Comparison of ENCODE assay signal across 16 cellular contexts in genomic region chr10:35523670-35524225, GRCh38.
DNase-seq lines count a peak whose midpoint lies in the region; ATAC-seq and TF ChIP-seq lines count a peak whose summit lies in the region.
"Had no signal": no experiment of that assay in that cellular context is flagged by ENCODE, and none has a peak within 500 bp of the region (broad histone marks: within the 10 kb centered on the region; RNA-seq: fewer than 3 reads in every experiment).

No MANE protein-coding gene starts in this region.

- DNase-seq in GM20000 (ENCODE audit: low spot score) (peak; percentile 26), A673 (ENCODE audit: low spot score) (no peak), omental fat pad (ENCODE audit: low spot score) (no peak)
- DNase-seq: activated CD8-positive, alpha-beta T cell treated with anti-CD3 and anti-CD28 coated beads for 36 hours; adrenal gland; CD8-positive, alpha-beta memory T cell; EL; endodermal cell; HFFc6; NCI-H1092 treated with DMSO at 0.1 percent for 48 hours; spleen had no signal

- H3K27me3 ChIP-seq in neutrophil: no peaks in the 10 kb centered on the region
- no peaks in the 10 kb centered on the region for H3K27me3 ChIP-seq in A673 (replicated peaks; ENCODE audit: insufficient read depth, low read depth, low read length, poor library complexity)
- H3K27me3 ChIP-seq: adrenal gland, spleen had no signal

- H3K9me3 ChIP-seq in neutrophil (no peaks in the 10 kb centered on the region), A673 (ENCODE audit: low read depth, low read length, poor library complexity, severe bottlenecking) (no peaks in the 10 kb centered on the region)
- H3K9me3 ChIP-seq: adrenal gland, spleen had no signal

- CTCF ChIA-PET in A673 (lab: Charles Lee): interaction anchor here (0.6 kb wide), 1 partner anchor 397 kb away, joined by 4 read pairs; no protein-coding TSS in a partner anchor

- peak overlapping the region; percentile 43 for H3K27ac ChIP-seq in neutrophil
- no peak overlapping the region for H3K27ac ChIP-seq in A673 (ENCODE audit: low read depth, low read length, poor library complexity, severe bottlenecking)
- H3K27ac ChIP-seq: adrenal gland had no signal

- BruUV-seq in A673 (replicated peaks; lab: Mats Ljungman, UMichigan): no TSS peak

- intact Hi-C loops in A673 (cut with micrococcal nuclease; ENCODE audit: unreplicated experiment): no loop called here

- ATAC-seq in GM18498 (IDR thresholded peaks at IDR 0.05; ENCODE audit: unreplicated experiment): peak; percentile 65
- ATAC-seq in HG03354 (IDR thresholded peaks at IDR 0.05; ENCODE audit: poor library complexity, severe bottlenecking, unreplicated experiment): peak; percentile 53
- ATAC-seq in GM19328 (IDR thresholded peaks at IDR 0.05; ENCODE audit: unreplicated experiment): no peak
- no peak for ATAC-seq in omental fat pad (ENCODE audit: low FRiP score)
- ATAC-seq: activated CD8-positive, alpha-beta T cell treated with anti-CD3 and anti-CD28 coated beads for 36 hours; left lobe of liver had no signal

- TF ChIP-seq CTCF in GM20000 (IDR thresholded peaks at IDR 0.05; ENCODE audit: extremely low read depth, missing control alignments) (no peak), neutrophil (IDR thresholded peaks at IDR 0.05) (no peak), A673 (conservative IDR thresholded peaks at IDR 0.05; ENCODE audit: low read depth, low read length) (no peak), omental fat pad (IDR thresholded peaks at IDR 0.05) (no peak)

- POLR2A ChIA-PET in A673 (lab: Charles Lee; ENCODE audit: low non-redundant PET): no interaction called here

- H3K36me3 ChIP-seq in neutrophil: no peaks in the 10 kb centered on the region
- no peaks in the 10 kb centered on the region for H3K36me3 ChIP-seq in A673 (ENCODE audit: insufficient read depth, low read length, poor library complexity, severe bottlenecking)
- H3K36me3 ChIP-seq: adrenal gland, spleen had no signal

- no peak overlapping the region for H3K4me3 ChIP-seq in neutrophil (ENCODE audit: low read depth in 1 of 2, low read length in 1 of 2)
- H3K4me3 ChIP-seq in A673 (ENCODE audit: low read depth, low read length, poor library complexity, severe bottlenecking): no peak overlapping the region
- H3K4me3 ChIP-seq: adrenal gland, spleen had no signal

- H3K4me1 ChIP-seq in neutrophil (ENCODE audit: control insufficient read depth in 1 of 2, insufficient read depth in 1 of 2, low read depth in 1 of 2, low read length in 1 of 2): peaks cover 7 to 16% of the 10 kb centered on the region in 2 experiments
- H3K4me1 ChIP-seq in A673 (ENCODE audit: insufficient read depth, low read length, poor library complexity, severe bottlenecking): no peaks in the 10 kb centered on the region
- H3K4me1 ChIP-seq: adrenal gland had no signal

Comparison
In these comparisons a context has a peak if more than half of its experiments do, and no peak if none do; other contexts are left out.
1. ATAC-seq: peak in GM18498 (single experiment) and HG03354 (single experiment); none in GM19328 (single experiment) and omental fat pad (single experiment).